In the genomic region with DNA sequence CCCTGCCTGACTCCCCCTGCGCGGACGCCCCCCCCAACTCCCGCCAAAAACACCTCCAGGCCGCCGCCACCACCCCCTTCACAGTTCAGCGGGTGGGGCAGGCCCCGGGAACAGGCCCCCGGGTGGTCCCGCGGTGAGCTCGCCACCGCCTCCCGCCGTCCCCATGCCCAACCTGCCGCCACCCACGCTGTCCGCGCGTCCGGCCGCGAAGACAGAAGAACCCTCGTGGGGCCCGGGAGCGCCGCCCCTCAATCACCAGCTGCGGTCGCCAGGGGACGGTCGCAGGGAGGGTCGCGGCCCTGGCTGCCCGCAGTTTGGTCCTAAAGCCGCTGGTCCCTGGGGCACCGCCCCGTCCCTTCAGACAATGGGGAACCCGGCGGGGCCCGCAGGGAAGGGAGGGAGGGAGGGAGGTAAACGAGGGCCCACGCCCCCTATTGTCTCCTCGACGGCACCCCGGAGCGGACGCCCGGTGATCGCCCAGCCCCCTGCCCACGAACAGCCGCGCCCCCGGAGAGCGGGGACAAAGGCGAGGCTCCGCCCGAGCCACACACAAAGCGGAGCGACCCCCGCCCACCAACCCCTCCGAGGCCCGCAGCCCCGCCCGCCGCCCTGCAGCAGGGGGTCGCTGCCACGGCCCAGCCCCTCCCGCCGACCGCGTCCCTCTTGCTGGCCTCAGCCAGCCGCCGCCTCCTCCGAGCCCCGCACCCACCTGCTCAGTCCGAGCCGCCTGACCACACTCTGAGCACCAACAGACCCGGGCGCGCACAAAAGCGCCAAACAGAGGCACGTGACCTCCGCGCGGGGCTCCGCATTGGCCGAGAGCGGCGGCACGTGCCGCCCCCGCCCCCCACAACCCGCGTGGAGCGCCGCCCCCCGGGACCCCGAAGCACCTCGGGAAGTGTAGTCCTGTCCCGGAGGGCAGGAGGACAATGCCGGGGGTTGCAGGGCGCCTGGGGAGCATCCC, we compare ENCODE assay signal across 8 cellular contexts. TPM values are rescaled to one million over a fixed set of nuclear protein-coding genes. Genes with fewer than 3 reads are reported as not detected.
A peak's percentile ranks its signal among the peaks of the same experiment; 100 is the strongest.
DNase-seq lines count a peak whose midpoint lies in the region; ATAC-seq lines count a peak whose summit lies in the region.

Gene STMN1, minus strand, starts transcription at position 740 of the 964 bp plus-strand sequence. CDS start 1,743 bp downstream, outside the sequence.

- H3K4me1 Mint-ChIP-seq in CD4-positive, CD25-positive, alpha-beta regulatory T cell = peaks cover 12 to 31% (median 23%) of the 10 kb centered on the region in 4 donors

- H3K4me3 Mint-ChIP-seq in CD4-positive, CD25-positive, alpha-beta regulatory T cell = peak within 1 kb of the TSS; percentile 93 to 99 (median 94)

- no peaks in the 10 kb centered on the region for H3K9me3 ChIP-seq in CD4-positive, CD25-positive, alpha-beta regulatory T cell (ENCODE audit: control insufficient read depth in 2 of 2, low read length in 2 of 2)

- H3K4me1 ChIP-seq in CD4-positive, CD25-positive, alpha-beta regulatory T cell (ENCODE audit: control insufficient read depth, insufficient read depth, low read length, poor library complexity, severe bottlenecking) = peaks cover 24% of the 10 kb centered on the region

- DNase-seq in CD4-positive, CD25-positive, alpha-beta regulatory T cell = peak; percentile 79 to 93 (median 84)
- DNase-seq in HK-2 (ENCODE audit: unreplicated experiment) (peak; percentile 93), NCI-H82 treated with DMSO at 0.1 percent for 48 hours (lab: John Stamatoyannopoulos, UW; ENCODE audit: unreplicated experiment) (peak; percentile 90), medulla oblongata (ENCODE audit: extremely low spot score) (peak; percentile 95)
- peak; percentile 94 for DNase-seq in activated CD8-positive, alpha-beta memory T cell treated with anti-CD3 and anti-CD28 coated beads for 24 hours
- DNase-seq in effector CD4-positive, alpha-beta T cell = peak; percentile 86
- DNase-seq in stimulated activated CD8-positive, alpha-beta memory T cell treated with anti-CD3 and anti-CD28 coated beads, Interleukin-12 subunit alpha, Interleukin-12 subunit beta, amount 100 ng/mL, for 1 hour (ENCODE audit: low read depth) = peak; percentile 80

- peak within 1 kb of the TSS; percentile 90 to 97 (median 93) for H3K27ac Mint-ChIP-seq in CD4-positive, CD25-positive, alpha-beta regulatory T cell

- peak within 1 kb of the TSS; percentile 99 for H3K4me3 ChIP-seq in CD4-positive, CD25-positive, alpha-beta regulatory T cell (ENCODE audit: low read depth, low read length)

- no peaks in the 10 kb centered on the region for H3K27me3 ChIP-seq in CD4-positive, CD25-positive, alpha-beta regulatory T cell (ENCODE audit: control insufficient read depth, insufficient read depth, low read length)

- H3K27me3 Mint-ChIP-seq in CD4-positive, CD25-positive, alpha-beta regulatory T cell = peaks cover 7% of the 10 kb centered on the region

- peaks cover 6% of the 10 kb centered on the region for H3K36me3 ChIP-seq in CD4-positive, CD25-positive, alpha-beta regulatory T cell (ENCODE audit: control insufficient read depth, insufficient read depth, low read length)

- ATAC-seq in CD4-positive, CD25-positive, alpha-beta regulatory T cell (ENCODE audit: low read depth in 2 of 2) = peak; percentile 86 to 88
- ATAC-seq in GM19395 (IDR thresholded peaks at IDR 0.05; ENCODE audit: unreplicated experiment) = peak; percentile 65

- no peaks in the 10 kb centered on the region for H3K9me3 Mint-ChIP-seq in CD4-positive, CD25-positive, alpha-beta regulatory T cell

- H3K27ac ChIP-seq in CD4-positive, CD25-positive, alpha-beta regulatory T cell (ENCODE audit: insufficient read depth, low read length, poor library complexity, severe bottlenecking) = peak within 1 kb of the TSS; percentile 83

- peaks cover 10% of the 10 kb centered on the region for H3K36me3 Mint-ChIP-seq in CD4-positive, CD25-positive, alpha-beta regulatory T cell

RNA-seq across cellular contexts. Expression of gene STMN1, which starts in this region (rescaled TPM):
- 44.9 TPM for total RNA-seq in CD4-positive, CD25-positive, alpha-beta regulatory T cell
- polyA plus RNA-seq in CD4-positive, CD25-positive, alpha-beta regulatory T cell = 100 to 1,000 TPM; 167 to 242 (median 197) TPM

Comparison
In these comparisons a context has a peak if more than half of its experiments do, and no peak if none do; other contexts are left out.
1. Peak in every context shown above with its lines: DNase-seq, ATAC-seq, H3K4me3 ChIP-seq and H3K27ac ChIP-seq.